14 cellular contexts compared by ENCODE assay signal in genomic region chr10:129965418-129965793, GRCh38. TPM values are rescaled to one million over a fixed set of nuclear protein-coding genes. Genes with fewer than 3 reads are reported as not detected.
DNase-seq lines count a peak whose midpoint lies in the region; ATAC-seq and TF ChIP-seq lines count a peak whose summit lies in the region.
"Had no signal": no experiment of that assay in that cellular context is flagged by ENCODE, and none has a peak within 500 bp of the region (broad histone marks: within the 10 kb centered on the region; RNA-seq: fewer than 3 reads in every experiment).

No MANE protein-coding gene starts in this region.

- no peak overlapping the region for H2BK120ac ChIP-seq in mesendoderm (ENCODE audit: low read depth, low read length)

- no peak overlapping the region for H2AK5ac ChIP-seq in mesendoderm (ENCODE audit: low read length)

- H3K27me3 Mint-ChIP-seq in activated naive CD8-positive, alpha-beta T cell, result peaks cover 40% of the 10 kb centered on the region
- H3K27me3 Mint-ChIP-seq in activated naive CD8-positive, alpha-beta T cell treated with anti-CD3 and anti-CD28 coated beads, Interleukin-2, amount 50 U/mL, for 24 hours, result peaks cover 68% of the 10 kb centered on the region

- H3K9me3 ChIP-seq in WERI-Rb-1 (ENCODE audit: severe bottlenecking), result no peaks in the 10 kb centered on the region
- H3K9me3 ChIP-seq in subcutaneous abdominal adipose tissue (ENCODE audit: control insufficient read depth in 5 of 5, low read length in 5 of 5), result no peaks in the 10 kb centered on the region
- H3K9me3 ChIP-seq: tibial artery had no signal

- no peak for DNase-seq in activated naive CD8-positive, alpha-beta T cell treated with anti-CD3 and anti-CD28 coated beads, Interleukin-2, amount 50 U/mL, for 24 hours
- DNase-seq in WERI-Rb-1 (no peak), mesendoderm (no peak)
- DNase-seq: naive thymus-derived CD4-positive, alpha-beta T cell; NCI-H1436; OCI-M1; stimulated activated CD4-positive, alpha-beta T cell treated with anti-CD3 and anti-CD28 coated beads, Interleukin-12 subunit alpha, Interleukin-12 subunit beta, amount 100 ng/mL, for 4 hours had no signal

- H3K9ac ChIP-seq in mesendoderm (ENCODE audit: low read length), result no peak overlapping the region
- peak overlapping the region in 3 of 5 donors; percentile 56 to 59 (median 58) for H3K9ac ChIP-seq in subcutaneous abdominal adipose tissue (ENCODE audit: low read length in 5 of 5)

- peak overlapping the region; percentile 50 for H3K27ac Mint-ChIP-seq in activated naive CD8-positive, alpha-beta T cell
- no peak overlapping the region for H3K27ac Mint-ChIP-seq in activated naive CD8-positive, alpha-beta T cell treated with anti-CD3 and anti-CD28 coated beads, Interleukin-2, amount 50 U/mL, for 24 hours

- no peak overlapping the region for H3K23ac ChIP-seq in mesendoderm (ENCODE audit: low read length)

- H4K5ac ChIP-seq in mesendoderm (ENCODE audit: low read length), result no peak overlapping the region

- no peaks in the 10 kb centered on the region for H3K9me3 Mint-ChIP-seq in activated naive CD8-positive, alpha-beta T cell (ENCODE audit: low read depth)
- no peaks in the 10 kb centered on the region for H3K9me3 Mint-ChIP-seq in activated naive CD8-positive, alpha-beta T cell treated with anti-CD3 and anti-CD28 coated beads, Interleukin-2, amount 50 U/mL, for 24 hours

- peaks cover 92% of the 10 kb centered on the region for H3K27me3 ChIP-seq in WERI-Rb-1 (ENCODE audit: insufficient read depth, low read depth, severe bottlenecking)
- peaks cover 77% of the 10 kb centered on the region for H3K27me3 ChIP-seq in mesendoderm (ENCODE audit: insufficient read depth, low read length, poor library complexity)
- peaks cover 0 to 8% (median 0%) of the 10 kb centered on the region in 5 donors for H3K27me3 ChIP-seq in subcutaneous abdominal adipose tissue (ENCODE audit: control insufficient read depth in 5 of 5, insufficient read depth in 4 of 5, low read length in 5 of 5)

- H3K4ac ChIP-seq in mesendoderm (ENCODE audit: low read depth, low read length), result no peak overlapping the region

- H3K4me3 ChIP-seq in WERI-Rb-1 (ENCODE audit: low read depth, low read length) (peak overlapping the region; percentile 36), mesendoderm (ENCODE audit: low read length) (no peak overlapping the region), subcutaneous abdominal adipose tissue (ENCODE audit: low read depth in 1 of 5, low read length in 5 of 5) (peak overlapping the region; percentile 29 to 77 (median 69))
- H3K4me3 ChIP-seq: K562 had no signal

- no peak overlapping the region for H3K27ac ChIP-seq in WERI-Rb-1
- no peak overlapping the region for H3K27ac ChIP-seq in mesendoderm (ENCODE audit: low read depth, low read length)
- H3K27ac ChIP-seq in subcutaneous abdominal adipose tissue (ENCODE audit: low read depth, low read length), result peak overlapping the region; percentile 37
- H3K27ac ChIP-seq: tibial artery had no signal

- no peak overlapping the region for H2BK15ac ChIP-seq in mesendoderm (replicated peaks; ENCODE audit: low read depth)

- H3K36me3 Mint-ChIP-seq in activated naive CD8-positive, alpha-beta T cell, result peaks cover 2% of the 10 kb centered on the region
- peaks cover 6% of the 10 kb centered on the region for H3K36me3 Mint-ChIP-seq in activated naive CD8-positive, alpha-beta T cell treated with anti-CD3 and anti-CD28 coated beads, Interleukin-2, amount 50 U/mL, for 24 hours (ENCODE audit: low read depth)

- no peaks in the 10 kb centered on the region for H3K79me1 ChIP-seq in mesendoderm (ENCODE audit: low read length)

- H3K56ac ChIP-seq in mesendoderm (ENCODE audit: low read length), result no peak overlapping the region

- H2BK5ac ChIP-seq in mesendoderm (ENCODE audit: low read length), result no peak overlapping the region

- peak overlapping the region; percentile 67 for H3K4me2 ChIP-seq in mesendoderm (ENCODE audit: low read length)

- peaks cover 49% of the 10 kb centered on the region for H3K4me1 Mint-ChIP-seq in activated naive CD8-positive, alpha-beta T cell (ENCODE audit: low read depth)
- H3K4me1 Mint-ChIP-seq in activated naive CD8-positive, alpha-beta T cell treated with anti-CD3 and anti-CD28 coated beads, Interleukin-2, amount 50 U/mL, for 24 hours, result peaks cover 34% of the 10 kb centered on the region

- H3K4me1 ChIP-seq in mesendoderm (ENCODE audit: control insufficient read depth, low read depth, low read length) (no peaks in the 10 kb centered on the region), subcutaneous abdominal adipose tissue (ENCODE audit: control insufficient read depth in 5 of 5, insufficient read depth in 5 of 5, low read length in 5 of 5) (peaks cover 1 to 76% (median 67%) of the 10 kb centered on the region in 5 donors)

- H4K8ac ChIP-seq in mesendoderm (ENCODE audit: low read depth, low read length), result no peak overlapping the region

- no peaks in the 10 kb centered on the region for H3K79me2 ChIP-seq in mesendoderm (ENCODE audit: control insufficient read depth, insufficient read depth, low read length)

- ATAC-seq in activated naive CD8-positive, alpha-beta T cell treated with anti-CD3 and anti-CD28 coated beads, Interleukin-2, amount 50 U/mL, for 24 hours, result no peak
- ATAC-seq in HG02763 (IDR thresholded peaks at IDR 0.05; ENCODE audit: unreplicated experiment), result no peak
- no peak for ATAC-seq in GM18861 (IDR thresholded peaks at IDR 0.05; ENCODE audit: unreplicated experiment)
- no peak for ATAC-seq in HG03342 (IDR thresholded peaks at IDR 0.05; ENCODE audit: unreplicated experiment)
- ATAC-seq: K562; naive thymus-derived CD4-positive, alpha-beta T cell had no signal

- H3K18ac ChIP-seq in mesendoderm (ENCODE audit: low read length), result no peak overlapping the region

- TF ChIP-seq CTCF in WERI-Rb-1 (IDR thresholded peaks at IDR 0.05; ENCODE audit: low read depth, low read length), result no peak

- peak overlapping the region; percentile 27 for H3K4me3 Mint-ChIP-seq in activated naive CD8-positive, alpha-beta T cell
- H3K4me3 Mint-ChIP-seq in activated naive CD8-positive, alpha-beta T cell treated with anti-CD3 and anti-CD28 coated beads, Interleukin-2, amount 50 U/mL, for 24 hours, result no peak overlapping the region

- WGBS in mesendoderm (ENCODE audit: extremely low coverage, insufficient coverage, low lambda C conversion rate), result no CpG with 5 or more reads among the region's 14 CpGs

- no peaks in the 10 kb centered on the region for H3K36me3 ChIP-seq in WERI-Rb-1
- H3K36me3 ChIP-seq in mesendoderm (ENCODE audit: control insufficient read depth, insufficient read depth, low read length), result no peaks in the 10 kb centered on the region
- H3K36me3 ChIP-seq in subcutaneous abdominal adipose tissue (ENCODE audit: control insufficient read depth in 5 of 5, insufficient read depth in 5 of 5, low read length in 5 of 5), result no peaks in the 10 kb centered on the region
- H3K36me3 ChIP-seq: tibial artery had no signal

RNA-seq across cellular contexts. Expression of gene EBF3, which starts 1.3 kb away (rescaled TPM):
- 0.87 TPM for polyA plus RNA-seq in mesendoderm (2013, experiment 1 of 2)
- polyA plus RNA-seq in mesendoderm (2013, experiment 2 of 2), result 0.76 TPM
- polyA plus RNA-seq: K562; naive thymus-derived CD4-positive, alpha-beta T cell had no signal
